In genomic region chr5:30051976-30052375, GRCh38 we compare ENCODE assay signal across 26 cellular contexts.
"Had no signal": no experiment of that assay in that cellular context is flagged by ENCODE, and none has a peak within 500 bp of the region (broad histone marks: within the 10 kb centered on the region; RNA-seq: fewer than 3 reads in every experiment).

No MANE protein-coding gene starts in this region.

- H3K36me3 ChIP-seq: ascending aorta, colonic mucosa, esophagus squamous epithelium, gastroesophageal sphincter had no signal

- DNase-seq: activated CD4-positive, alpha-beta memory T cell treated with anti-CD3 and anti-CD28 coated beads, Interleukin-2, amount 10 ng/mL, durations not matched to agents 7 days and 5 days; activated CD4-positive, alpha-beta T cell treated with anti-CD3 and anti-CD28 coated beads for 1 hour; activated CD4-positive, alpha-beta T cell treated with anti-CD3 and anti-CD28 coated beads for 4 hours; activated CD4-positive, alpha-beta T cell treated with anti-CD3 and anti-CD28 coated beads, Interleukin-2, amount 10 ng/mL, durations not matched to agents 7 days and 5 days; activated CD4-positive, alpha-beta T cell treated with anti-CD3 and anti-CD28 coated beads, Interleukin-2, amount 50 U/mL, for 4 hours; activated CD4-positive, CD25-positive, alpha-beta regulatory T cell; activated CD8-positive, alpha-beta memory T cell treated with anti-CD3 and anti-CD28 coated beads, Interleukin-2, amount 50 U/mL, for 48 hours; activated gamma-delta T cell; activated naive CD4-positive, alpha-beta T cell; activated naive CD4-positive, alpha-beta T cell treated with anti-CD3 and anti-CD28 coated beads, Interleukin-2, amount 10 ng/mL, durations not matched to agents 7 days and 5 days; activated naive CD8-positive, alpha-beta T cell treated with anti-CD3 and anti-CD28 coated beads, Interleukin-2, amount 10 ng/mL, durations not matched to agents 7 days and 5 days; activated T-cell treated with anti-CD3 and anti-CD28 coated beads for 4 hours; activated T-cell treated with anti-CD3 and anti-CD28 coated beads, Interleukin-2, amount 50 U/mL, for 24 hours; activated T-cell treated with anti-CD3 and anti-CD28 coated beads, Interleukin-2, amount 50 U/mL, for 72 hours; colonic mucosa; effector CD8-positive, alpha-beta T cell; esophagus squamous epithelium; foreskin melanocyte; head of caudate nucleus; T-helper 2 cell had no signal

- H3K4me3 Mint-ChIP-seq: activated CD4-positive, alpha-beta memory T cell treated with anti-CD3 and anti-CD28 coated beads, Interleukin-2, amount 10 ng/mL, durations not matched to agents 7 days and 5 days; activated CD4-positive, alpha-beta T cell treated with anti-CD3 and anti-CD28 coated beads, Interleukin-2, amount 10 ng/mL, durations not matched to agents 7 days and 5 days; activated naive CD4-positive, alpha-beta T cell treated with anti-CD3 and anti-CD28 coated beads, Interleukin-2, amount 10 ng/mL, durations not matched to agents 7 days and 5 days; activated naive CD8-positive, alpha-beta T cell treated with anti-CD3 and anti-CD28 coated beads, Interleukin-2, amount 10 ng/mL, durations not matched to agents 7 days and 5 days; activated T-cell treated with anti-CD3 and anti-CD28 coated beads, Interleukin-2, amount 50 U/mL, for 24 hours; activated T-cell treated with anti-CD3 and anti-CD28 coated beads, Interleukin-2, amount 50 U/mL, for 72 hours; brain; central memory CD8-positive, alpha-beta T cell had no signal

- H3K27me3 Mint-ChIP-seq: activated CD4-positive, alpha-beta memory T cell treated with anti-CD3 and anti-CD28 coated beads, Interleukin-2, amount 10 ng/mL, durations not matched to agents 7 days and 5 days; activated CD4-positive, alpha-beta T cell treated with anti-CD3 and anti-CD28 coated beads, Interleukin-2, amount 10 ng/mL, durations not matched to agents 7 days and 5 days; activated naive CD4-positive, alpha-beta T cell treated with anti-CD3 and anti-CD28 coated beads, Interleukin-2, amount 10 ng/mL, durations not matched to agents 7 days and 5 days; activated naive CD8-positive, alpha-beta T cell treated with anti-CD3 and anti-CD28 coated beads, Interleukin-2, amount 10 ng/mL, durations not matched to agents 7 days and 5 days; activated T-cell treated with anti-CD3 and anti-CD28 coated beads, Interleukin-2, amount 50 U/mL, for 24 hours; brain; central memory CD8-positive, alpha-beta T cell had no signal

- H3K4me3 ChIP-seq: ascending aorta, colonic mucosa, esophagus squamous epithelium, gastroesophageal sphincter had no signal

- H3K27ac Mint-ChIP-seq: activated CD4-positive, alpha-beta memory T cell treated with anti-CD3 and anti-CD28 coated beads, Interleukin-2, amount 10 ng/mL, durations not matched to agents 7 days and 5 days; activated CD4-positive, alpha-beta T cell treated with anti-CD3 and anti-CD28 coated beads, Interleukin-2, amount 10 ng/mL, durations not matched to agents 7 days and 5 days; activated naive CD4-positive, alpha-beta T cell treated with anti-CD3 and anti-CD28 coated beads, Interleukin-2, amount 10 ng/mL, durations not matched to agents 7 days and 5 days; activated naive CD4-positive, alpha-beta T cell treated with anti-CD3 and anti-CD28 coated beads, Interleukin-2, amount 50 U/mL, for 72 hours; activated naive CD8-positive, alpha-beta T cell treated with anti-CD3 and anti-CD28 coated beads, Interleukin-2, amount 10 ng/mL, durations not matched to agents 7 days and 5 days; activated T-cell treated with anti-CD3 and anti-CD28 coated beads, Interleukin-2, amount 50 U/mL, for 24 hours; activated T-cell treated with anti-CD3 and anti-CD28 coated beads, Interleukin-2, amount 50 U/mL, for 72 hours; brain had no signal

- H3K27me3 ChIP-seq: ascending aorta, colonic mucosa, esophagus squamous epithelium, gastroesophageal sphincter had no signal

- ATAC-seq: activated naive CD4-positive, alpha-beta T cell treated with anti-CD3 and anti-CD28 coated beads, Interleukin-2, amount 50 U/mL, for 72 hours; activated T-cell treated with anti-CD3 and anti-CD28 coated beads, Interleukin-2, amount 50 U/mL, for 72 hours; gastroesophageal sphincter had no signal

- H3K9me3 ChIP-seq: ascending aorta, colonic mucosa, esophagus squamous epithelium, gastroesophageal sphincter had no signal

- H3K4me1 ChIP-seq: ascending aorta, colonic mucosa, esophagus squamous epithelium, gastroesophageal sphincter had no signal

- H3K27ac ChIP-seq: ascending aorta, colonic mucosa, epithelial cell of prostate, esophagus squamous epithelium, gastroesophageal sphincter had no signal

- H3K36me3 Mint-ChIP-seq: activated naive CD4-positive, alpha-beta T cell treated with anti-CD3 and anti-CD28 coated beads, Interleukin-2, amount 10 ng/mL, durations not matched to agents 7 days and 5 days; activated naive CD4-positive, alpha-beta T cell treated with anti-CD3 and anti-CD28 coated beads, Interleukin-2, amount 50 U/mL, for 72 hours; activated naive CD8-positive, alpha-beta T cell treated with anti-CD3 and anti-CD28 coated beads, Interleukin-2, amount 10 ng/mL, durations not matched to agents 7 days and 5 days; brain had no signal

- H3K4me1 Mint-ChIP-seq: activated CD4-positive, alpha-beta memory T cell treated with anti-CD3 and anti-CD28 coated beads, Interleukin-2, amount 10 ng/mL, durations not matched to agents 7 days and 5 days; activated CD4-positive, alpha-beta T cell treated with anti-CD3 and anti-CD28 coated beads, Interleukin-2, amount 10 ng/mL, durations not matched to agents 7 days and 5 days; activated naive CD4-positive, alpha-beta T cell treated with anti-CD3 and anti-CD28 coated beads, Interleukin-2, amount 10 ng/mL, durations not matched to agents 7 days and 5 days; activated naive CD8-positive, alpha-beta T cell treated with anti-CD3 and anti-CD28 coated beads, Interleukin-2, amount 10 ng/mL, durations not matched to agents 7 days and 5 days; brain; central memory CD8-positive, alpha-beta T cell had no signal
